ENCODE assay signal across 8 cellular contexts in genomic region chr20:62238569-62239277, GRCh38. TPM values are rescaled to one million over a fixed set of nuclear protein-coding genes. Genes with fewer than 3 reads are reported as not detected.
A peak's percentile ranks its signal among the peaks of the same experiment; 100 is the strongest.
DNase-seq lines count a peak whose midpoint lies in the region; ATAC-seq, FAIRE-seq and TF ChIP-seq lines count a peak whose summit lies in the region.

No MANE protein-coding gene starts in this region.

- peak overlapping the region; percentile 89 for H3K4me3 Mint-ChIP-seq in CD4-positive, alpha-beta T cell

- peak overlapping the region; percentile 95 for H3K27ac Mint-ChIP-seq in CD4-positive, alpha-beta T cell

- no peaks in the 10 kb centered on the region for H3K9me3 ChIP-seq in CD4-positive, alpha-beta T cell (ENCODE audit: control insufficient read depth, low read length)
- H3K9me3 ChIP-seq in GM12878 (replicated peaks; ENCODE audit: control insufficient read depth, insufficient read depth, low read length) (no peaks in the 10 kb centered on the region; the same call in 2 of the 3 replicates), HepG2 (ENCODE audit: low read length) (no peaks in the 10 kb centered on the region), upper lobe of right lung (no peaks in the 10 kb centered on the region)

- TF ChIP-seq RAD21 in GM12878 (IDR thresholded peaks at IDR 0.05; ENCODE audit: insufficient read depth, low read depth, low read length) = no peak
- no peak for TF ChIP-seq RAD21 in HepG2 (CRISPR knock-in tag; IDR thresholded peaks at IDR 0.05)

- TF ChIP-seq EP300 in GM12878 (IDR thresholded peaks at IDR 0.05; ENCODE audit: borderline replicate concordance in 1 of 2, control insufficient read depth in 1 of 2, low read depth in 2 of 2, low read length in 2 of 2) (no peak), HepG2 (IDR thresholded peaks at IDR 0.05; ENCODE audit: low read depth in 2 of 2, low read length in 2 of 2) (no peak), HepG2 (CRISPR knock-in tag; IDR thresholded peaks at IDR 0.05; ENCODE audit: borderline replicate concordance) (no peak)

- no peak for DNase-seq in CD4-positive, alpha-beta T cell
- no peak for DNase-seq in Jurkat, Clone E6-1 (ENCODE audit: low read depth, low spot score)
- DNase-seq in GM12878 (ENCODE audit: low read depth, low spot score) = no peak
- DNase-seq in HepG2 (ENCODE audit: low spot score) = no peak
- no peak for DNase-seq in upper lobe of right lung
- DNase-seq in NCI-H1694 (lab: John Stamatoyannopoulos, UW) = no peak

- H3K4me3 ChIP-seq in Jurkat, Clone E6-1 (ENCODE audit: low read length) = peak overlapping the region; percentile 71
- peak overlapping the region; percentile 84 for H3K4me3 ChIP-seq in GM12878
- peak overlapping the region; percentile 85 to 97 (median 86) for H3K4me3 ChIP-seq in HepG2 (replicated peaks in 1 of 3; ENCODE audit: insufficient read depth in 1 of 3, low read depth in 2 of 3, low read length in 3 of 3)
- H3K4me3 ChIP-seq in upper lobe of right lung = peak overlapping the region; percentile 78

- H3K36me3 Mint-ChIP-seq in CD4-positive, alpha-beta T cell (ENCODE audit: low read depth) = peaks cover 19% of the 10 kb centered on the region

- WGBS in GM12878 (ENCODE audit: insufficient coverage, insufficient replicate concordance, low lambda C conversion rate, missing lambda C conversion rate) = 1% methylated on average over 30 of the region's 70 CpGs
- under 1% methylated on average over 15 of the region's 70 CpGs for WGBS in HepG2 (ENCODE audit: low lambda C conversion rate)

- intact Hi-C loops in CD4-positive, alpha-beta T cell (cut with DNase I, micrococcal nuclease) = loop anchor here (2.0 to 5.0 kb wide), 6 partner anchors 56 to 979 kb away; partner anchors contain the start of genes ADRM1 (in 2 of the 2), CABLES2 (in 1 of the 2), LSM14B (in 1 of the 2) and MTG2 (in 1 of the 2)
- intact Hi-C loops in GM12878 (cut with micrococcal nuclease; ENCODE audit: unreplicated experiment) = no loop called here
- intact Hi-C loops in HepG2 (cut with micrococcal nuclease; ENCODE audit: unreplicated experiment) = loop anchor here (1.0 to 5.0 kb wide), 2 partner anchors 56 to 139 kb away; no protein-coding TSS in a partner anchor
- intact Hi-C loops in upper lobe of right lung (cut with DNase I) = no loop called here

- H3K4me1 Mint-ChIP-seq in CD4-positive, alpha-beta T cell (ENCODE audit: low read depth) = peaks cover 44% of the 10 kb centered on the region

- H3K27ac ChIP-seq in CD4-positive, alpha-beta T cell (ENCODE audit: low read depth, low read length) = no peak overlapping the region
- peak overlapping the region; percentile 59; the same call in 1 of the 2 replicates for H3K27ac ChIP-seq in GM12878 (ENCODE audit: control insufficient read depth, insufficient read depth)
- peak overlapping the region; percentile 60 for H3K27ac ChIP-seq in HepG2 (ENCODE audit: extremely low read length, insufficient read depth, low read length)
- H3K27ac ChIP-seq in upper lobe of right lung = peak overlapping the region; percentile 85

- H3K9ac ChIP-seq in GM12878 (ENCODE audit: control insufficient read depth, insufficient read depth, low read length) (peak overlapping the region; percentile 66), HepG2 (ENCODE audit: insufficient read depth, low read depth, low read length) (peak overlapping the region; percentile 90)

- H3K4me1 ChIP-seq in GM12878 (ENCODE audit: control insufficient read depth, insufficient read depth, low read length) (peaks cover 12% of the 10 kb centered on the region), HepG2 (ENCODE audit: insufficient read depth, low read length) (peaks cover 36% of the 10 kb centered on the region), upper lobe of right lung (peaks cover 21% of the 10 kb centered on the region)

- H4K20me1 ChIP-seq in GM12878 (ENCODE audit: control insufficient read depth, insufficient read depth) (no peaks in the 10 kb centered on the region; the same call in 1 of the 2 replicates), HepG2 (ENCODE audit: insufficient read depth, low read length) (peaks cover 42% of the 10 kb centered on the region)

- CTCF ChIA-PET in CD4-positive, alpha-beta T cell (lab: Charles Lee) = no interaction called here
- CTCF ChIA-PET in GM12878 (lab: Yijun Ruan, JAX) (no interaction called here), HepG2 (lab: Yijun Ruan, JAX; ENCODE audit: low intra/inter-chr PET ratio, low total read pairs) (no interaction called here)

- POLR2A ChIA-PET in CD4-positive, alpha-beta T cell (lab: Charles Lee) = interaction anchor here (1.2 to 1.8 kb wide), 4 partner anchors 56 to 173 kb away, joined by 4 to 8 read pairs (median 8); partner anchors contain the start of genes ADRM1, LSM14B, MTG2 and TAF4
- POLR2A ChIA-PET in GM12878 (lab: Charles Lee) = no interaction called here
- POLR2A ChIA-PET in HepG2 (lab: Yijun Ruan, JAX) = interaction anchor here (0.6 to 1.6 kb wide), 2 partner anchors 65 to 131 kb away, joined by 3 read pairs; no protein-coding TSS in a partner anchor

- H3K79me2 ChIP-seq in GM12878 (ENCODE audit: control insufficient read depth, insufficient read depth, low read length) = peaks cover 18% of the 10 kb centered on the region
- H3K79me2 ChIP-seq in HepG2 (ENCODE audit: insufficient read depth, low read length) = peaks cover 43% of the 10 kb centered on the region

- H3K27me3 ChIP-seq in CD4-positive, alpha-beta T cell (ENCODE audit: control insufficient read depth, insufficient read depth, low read length) = no peaks in the 10 kb centered on the region
- H3K27me3 ChIP-seq in GM12878 (replicated peaks in 1 of 2; ENCODE audit: control insufficient read depth in 2 of 2, insufficient read depth in 2 of 2, low read length in 1 of 2) = no peaks in the 10 kb centered on the region
- H3K27me3 ChIP-seq in HepG2 (ENCODE audit: control insufficient read depth in 1 of 2, insufficient read depth in 2 of 2, low read length in 2 of 2) = peaks cover 3 to 18% of the 10 kb centered on the region in 2 experiments; a peak in 3 of 5 replicates
- H3K27me3 ChIP-seq in upper lobe of right lung = no peaks in the 10 kb centered on the region

- BruUV-seq in GM12878 (replicated peaks; lab: Mats Ljungman, UMichigan) (no TSS peak), HepG2 (replicated peaks; lab: Mats Ljungman, UMichigan) (no TSS peak)

- TF ChIP-seq POLR2A in GM12878 (IDR thresholded peaks at IDR 0.05; ENCODE audit: low read depth, low read length) (peak; percentile 67; the same call in 1 of the 2 replicates), HepG2 (IDR thresholded peaks at IDR 0.05; ENCODE audit: insufficient read depth in 1 of 2, low read depth in 2 of 2, low read length in 2 of 2) (peak in 1 of 2 experiments; percentile 26; a peak in 1 of 4 replicates)

- H3K4me2 ChIP-seq in GM12878 (ENCODE audit: control insufficient read depth, insufficient read depth) (peak overlapping the region; percentile 61), HepG2 (ENCODE audit: low read depth, low read length) (peak overlapping the region; percentile 97)

- H3K36me3 ChIP-seq in GM12878 (ENCODE audit: control insufficient read depth in 2 of 2, insufficient read depth in 2 of 2, low read length in 1 of 2) (no peaks in the 10 kb centered on the region; a peak in 1 of 4 replicates), HepG2 (replicated peaks in 1 of 2; ENCODE audit: control insufficient read depth in 1 of 2, insufficient read depth in 2 of 2, low read length in 2 of 2) (peaks cover 11 to 20% of the 10 kb centered on the region in 2 experiments; a peak in 4 of 5 replicates), upper lobe of right lung (peaks cover 8% of the 10 kb centered on the region)

- ATAC-seq in CD4-positive, alpha-beta T cell (ENCODE audit: poor library complexity) = no peak
- peak; percentile 18 for ATAC-seq in GM21381 (IDR thresholded peaks at IDR 0.05; ENCODE audit: unreplicated experiment)
- peak; percentile 2; the same call in 2 of the 3 replicates for ATAC-seq in GM12878
- ATAC-seq in HepG2 = peak; percentile 4
- peak; percentile 0 for ATAC-seq in upper lobe of right lung
- ATAC-seq in HG03139 (IDR thresholded peaks at IDR 0.05; ENCODE audit: unreplicated experiment) = no peak

- FAIRE-seq in GM12878 (lab: Jason Lieb, UNC) = no peak
- FAIRE-seq in HepG2 (lab: Jason Lieb, UNC) = no peak

- in situ Hi-C loops in GM12878 (cut with MboI) = no loop called here
- in situ Hi-C loops in HepG2 (cut with HindIII; ENCODE audit: extremely low pct_ligation_motif_present, low pct_unique_long_range_greater_than_20kb) = no loop called here

- SMC1A ChIA-PET in GM12878 (lab: Charles Lee; ENCODE audit: uncharacterized antibody, unreplicated experiment) = no interaction called here

- no peak for TF ChIP-seq CTCF in CD4-positive, alpha-beta T cell (IDR thresholded peaks at IDR 0.05)
- TF ChIP-seq CTCF in GM12878 (IDR thresholded peaks at IDR 0.05 in 2 of 3, conservative IDR thresholded peaks at IDR 0.05 in 1 of 3; ENCODE audit: control insufficient read depth in 2 of 3, extremely low read depth in 1 of 3, insufficient read depth in 1 of 3, low read depth in 3 of 3, low read length in 3 of 3) = no peak
- TF ChIP-seq CTCF in HepG2 (CRISPR knock-in tag; IDR thresholded peaks at IDR 0.05) = no peak
- TF ChIP-seq CTCF in upper lobe of right lung (IDR thresholded peaks at IDR 0.05) = no peak

- H2AFZ ChIP-seq in GM12878 (ENCODE audit: control insufficient read depth, low read depth, low read length) (no peak overlapping the region; the same call in 1 of the 2 replicates), HepG2 (ENCODE audit: low read length) (no peak overlapping the region)

- H3K9me3 Mint-ChIP-seq in CD4-positive, alpha-beta T cell = no peaks in the 10 kb centered on the region

- RAD21 ChIA-PET in GM12878 (lab: Charles Lee; ENCODE audit: unreplicated experiment) = no interaction called here

- peaks cover 6% of the 10 kb centered on the region for H3K27me3 Mint-ChIP-seq in CD4-positive, alpha-beta T cell

RNA-seq across cellular contexts. Expression of gene OSBPL2, which starts 0.4 kb away (rescaled TPM):
- total RNA-seq in CD4-positive, alpha-beta T cell = 10 to 100 TPM; 52.8 to 54.4 TPM
- polyA plus RNA-seq in Jurkat, Clone E6-1 (2012; ENCODE audit: insufficient read depth, insufficient read length) = 18.9 TPM
- 105 and 133 TPM in 2 replicates for total RNA-seq in GM12878 (2013; cell fraction: nucleolus; rRNA removed)
- total RNA-seq in GM12878 (2014; rRNA removed) (16.3 and 17.4 TPM in 2 replicates), GM12878 (2014; rRNA removed; fragmentation: Illumina TruSeq; extraction: Trizol) (12.4 and 13.3 TPM in 2 replicates), GM12878 (2021) (22.3 and 24.1 TPM in 2 replicates), HepG2 (2016; rRNA removed; fragmentation: Illumina TruSeq; extraction: Trizol) (37.4 and 41.5 TPM in 2 replicates), upper lobe of right lung (52.3 TPM)
- polyA plus RNA-seq in GM12878 (2011; ENCODE audit: low read depth) = 14.8 TPM
- polyA plus RNA-seq in GM12878 (2011; rRNA removed) (10.9 and 15.8 TPM in 2 replicates), GM12878 (2014; fragmentation: Illumina TruSeq; extraction: Trizol) (15.0 and 16.4 TPM in 2 replicates), GM12878 (2014; fragmentation: Nextera tagmentation; extraction: Ambion mirVana) (1 to 10 TPM; 2.8 to 4.1 TPM), GM12878 (2014; rRNA removed) (12.7 and 14.4 TPM in 2 replicates), GM12878 (2016; fragmentation: Nextera tagmentation; extraction: Ambion mirVana) (10 to 100 TPM; 13.8 to 15.4 TPM), HepG2 (2011; rRNA removed) (18.5 and 20.5 TPM in 2 replicates)
- polyA plus RNA-seq in GM12878 (2011; cell fraction: cytosol; rRNA removed) = 12.0 and 14.6 TPM in 2 replicates
- polyA plus RNA-seq in GM12878 (2011; cell fraction: nucleus; rRNA removed) = 67.4 and 67.5 TPM in 2 replicates
- 20.8 and 23.0 TPM in 2 replicates for polyA plus RNA-seq in GM12878 (2012)
- polyA minus RNA-seq in GM12878 (2011; rRNA and poly(A)+ RNA removed) = 66.0 and 206 TPM in 2 replicates
- polyA minus RNA-seq in GM12878 (2011; cell fraction: cytosol; rRNA and poly(A)+ RNA removed) = 5.5 and 6.5 TPM in 2 replicates
- 27.1 and 49.9 TPM in 2 replicates for polyA minus RNA-seq in GM12878 (2011; cell fraction: nucleus; rRNA and poly(A)+ RNA removed)
- 19.3 and 19.7 TPM in 2 replicates for total RNA-seq in HepG2 (2016; cell fraction: cytosol; rRNA removed; fragmentation: Illumina TruSeq; extraction: Trizol; ENCODE audit: low read depth)
- total RNA-seq in HepG2 (2016; cell fraction: insoluble cytoplasmic fraction; rRNA removed; fragmentation: Illumina TruSeq; extraction: Trizol) = 37.3 and 39.8 TPM in 2 replicates
- 18.5 and 19.9 TPM in 2 replicates for total RNA-seq in HepG2 (2016; cell fraction: membrane; rRNA removed; fragmentation: Illumina TruSeq; extraction: Trizol)
- total RNA-seq in HepG2 (2016; cell fraction: nucleus; rRNA removed; fragmentation: Illumina TruSeq; extraction: Trizol) = 31.6 and 31.7 TPM in 2 replicates
- polyA plus RNA-seq in HepG2 (2011; cell fraction: cytosol; rRNA removed) = 11.8 and 12.2 TPM in 2 replicates
- polyA plus RNA-seq in HepG2 (2011; cell fraction: nucleus; rRNA removed) = 64.3 and 72.2 TPM in 2 replicates
- 29.8 and 30.8 TPM in 2 replicates for polyA plus RNA-seq in HepG2 (2012)
- polyA plus RNA-seq in HepG2 (2016; cell fraction: cytosol; fragmentation: Illumina TruSeq; extraction: Trizol; ENCODE audit: low read depth) = 3.5 and 4.8 TPM in 2 replicates
- 31.7 and 35.2 TPM in 2 replicates for polyA plus RNA-seq in HepG2 (2016; cell fraction: insoluble cytoplasmic fraction; fragmentation: Illumina TruSeq; extraction: Trizol; ENCODE audit: low read depth)
- 9.5 and 9.7 TPM in 2 replicates for polyA plus RNA-seq in HepG2 (2016; cell fraction: membrane; fragmentation: Illumina TruSeq; extraction: Trizol; ENCODE audit: low read depth)
- polyA plus RNA-seq in HepG2 (2016; cell fraction: nucleus; fragmentation: Illumina TruSeq; extraction: Trizol; ENCODE audit: insufficient read depth, low read depth) = 69.1 and 71.6 TPM in 2 replicates
- 28.3 and 39.1 TPM in 2 replicates for polyA minus RNA-seq in HepG2 (2011; rRNA and poly(A)+ RNA removed; ENCODE audit: low replicate concordance)
- 11.3 and 14.2 TPM in 2 replicates for polyA minus RNA-seq in HepG2 (2011; cell fraction: cytosol; rRNA and poly(A)+ RNA removed)
- polyA minus RNA-seq in HepG2 (2011; cell fraction: nucleus; rRNA and poly(A)+ RNA removed) = 62.2 and 69.3 TPM in 2 replicates

RNA-seq across cellular contexts. Expression of gene HRH3, which starts 18.6 kb away (rescaled TPM):
- not detected for total RNA-seq in CD4-positive, alpha-beta T cell
- polyA plus RNA-seq in Jurkat, Clone E6-1 (2012; ENCODE audit: insufficient read depth, insufficient read length) = not detected
- not detected in 2 replicates for total RNA-seq in GM12878 (2013; cell fraction: nucleolus; rRNA removed)
- not detected in 2 replicates for total RNA-seq in GM12878 (2014; rRNA removed)
- not detected in 2 replicates for total RNA-seq in GM12878 (2014; rRNA removed; fragmentation: Illumina TruSeq; extraction: Trizol)
- total RNA-seq in GM12878 (2021) = not detected in 2 replicates
- polyA plus RNA-seq in GM12878 (2011; ENCODE audit: low read depth) = not detected
- not detected in 2 replicates for polyA plus RNA-seq in GM12878 (2011; rRNA removed)
- not detected in 2 replicates for polyA plus RNA-seq in GM12878 (2011; cell fraction: cytosol; rRNA removed)
- not detected in 2 replicates for polyA plus RNA-seq in GM12878 (2011; cell fraction: nucleus; rRNA removed)
- polyA plus RNA-seq in GM12878 (2012) = 0.04 TPM in 1 of 2 replicates, not detected in the other
- polyA plus RNA-seq in GM12878 (2014; fragmentation: Illumina TruSeq; extraction: Trizol) = not detected in 2 replicates
- not detected for polyA plus RNA-seq in GM12878 (2014; fragmentation: Nextera tagmentation; extraction: Ambion mirVana)
- not detected in 2 replicates for polyA plus RNA-seq in GM12878 (2014; rRNA removed)
- not detected for polyA plus RNA-seq in GM12878 (2016; fragmentation: Nextera tagmentation; extraction: Ambion mirVana)
- not detected in 2 replicates for polyA minus RNA-seq in GM12878 (2011; rRNA and poly(A)+ RNA removed)
- polyA minus RNA-seq in GM12878 (2011; cell fraction: cytosol; rRNA and poly(A)+ RNA removed) = not detected in 2 replicates
- polyA minus RNA-seq in GM12878 (2011; cell fraction: nucleus; rRNA and poly(A)+ RNA removed) = not detected in 2 replicates
- 0.10 and 0.18 TPM in 2 replicates for total RNA-seq in HepG2 (2016; rRNA removed; fragmentation: Illumina TruSeq; extraction: Trizol)
- total RNA-seq in HepG2 (2016; cell fraction: cytosol; rRNA removed; fragmentation: Illumina TruSeq; extraction: Trizol; ENCODE audit: low read depth) = 0.10 TPM in 1 of 2 replicates, not detected in the other
- 0.06 TPM in 1 of 2 replicates, not detected in the other for total RNA-seq in HepG2 (2016; cell fraction: insoluble cytoplasmic fraction; rRNA removed; fragmentation: Illumina TruSeq; extraction: Trizol)
- total RNA-seq in HepG2 (2016; cell fraction: membrane; rRNA removed; fragmentation: Illumina TruSeq; extraction: Trizol) = 0.12 and 0.14 TPM in 2 replicates
- not detected in 2 replicates for total RNA-seq in HepG2 (2016; cell fraction: nucleus; rRNA removed; fragmentation: Illumina TruSeq; extraction: Trizol)
- not detected in 2 replicates for polyA plus RNA-seq in HepG2 (2011; rRNA removed)
- polyA plus RNA-seq in HepG2 (2011; cell fraction: cytosol; rRNA removed) = not detected in 2 replicates
- polyA plus RNA-seq in HepG2 (2011; cell fraction: nucleus; rRNA removed) = not detected in 2 replicates
- 0.08 TPM in 1 of 2 replicates, not detected in the other for polyA plus RNA-seq in HepG2 (2012)
- polyA plus RNA-seq in HepG2 (2016; cell fraction: cytosol; fragmentation: Illumina TruSeq; extraction: Trizol; ENCODE audit: low read depth) = 0.08 TPM in 1 of 2 replicates, not detected in the other
- 0.34 TPM in 1 of 2 replicates, not detected in the other for polyA plus RNA-seq in HepG2 (2016; cell fraction: insoluble cytoplasmic fraction; fragmentation: Illumina TruSeq; extraction: Trizol; ENCODE audit: low read depth)
- polyA plus RNA-seq in HepG2 (2016; cell fraction: membrane; fragmentation: Illumina TruSeq; extraction: Trizol; ENCODE audit: low read depth) = 0.17 TPM in 2 replicates
- not detected in 2 replicates for polyA plus RNA-seq in HepG2 (2016; cell fraction: nucleus; fragmentation: Illumina TruSeq; extraction: Trizol; ENCODE audit: insufficient read depth, low read depth)
- polyA minus RNA-seq in HepG2 (2011; rRNA and poly(A)+ RNA removed; ENCODE audit: low replicate concordance) = not detected in 2 replicates
- not detected in 2 replicates for polyA minus RNA-seq in HepG2 (2011; cell fraction: cytosol; rRNA and poly(A)+ RNA removed)
- not detected in 2 replicates for polyA minus RNA-seq in HepG2 (2011; cell fraction: nucleus; rRNA and poly(A)+ RNA removed)
- not detected for total RNA-seq in upper lobe of right lung

RNA-seq across cellular contexts. Expression of gene MTG2, which starts 55.9 kb away (rescaled TPM):
- total RNA-seq in CD4-positive, alpha-beta T cell = 1 to 10 TPM; 9.5 to 9.9 TPM
- 31.2 TPM for polyA plus RNA-seq in Jurkat, Clone E6-1 (2012; ENCODE audit: insufficient read depth, insufficient read length)
- 48.5 and 51.0 TPM in 2 replicates for total RNA-seq in GM12878 (2013; cell fraction: nucleolus; rRNA removed)
- total RNA-seq in GM12878 (2014; rRNA removed) (40.9 and 44.1 TPM in 2 replicates), GM12878 (2014; rRNA removed; fragmentation: Illumina TruSeq; extraction: Trizol) (19.3 and 28.5 TPM in 2 replicates), GM12878 (2021) (40.4 and 52.4 TPM in 2 replicates), HepG2 (2016; rRNA removed; fragmentation: Illumina TruSeq; extraction: Trizol) (31.3 and 37.8 TPM in 2 replicates), upper lobe of right lung (26.5 TPM)
- polyA plus RNA-seq in GM12878 (2011; ENCODE audit: low read depth) = 12.8 TPM
- polyA plus RNA-seq in GM12878 (2011; rRNA removed) (22.2 and 32.9 TPM in 2 replicates), GM12878 (2014; fragmentation: Illumina TruSeq; extraction: Trizol) (10.4 and 31.4 TPM in 2 replicates), GM12878 (2014; fragmentation: Nextera tagmentation; extraction: Ambion mirVana) (1 to 10 TPM; 6.2 to 7.3 TPM), GM12878 (2014; rRNA removed) (44.5 and 45.2 TPM in 2 replicates), GM12878 (2016; fragmentation: Nextera tagmentation; extraction: Ambion mirVana) (10 to 100 TPM; 35.8 to 38.6 TPM), HepG2 (2011; rRNA removed) (20.4 and 22.5 TPM in 2 replicates)
- polyA plus RNA-seq in GM12878 (2011; cell fraction: cytosol; rRNA removed) = 44.6 and 54.2 TPM in 2 replicates
- 23.9 and 38.8 TPM in 2 replicates for polyA plus RNA-seq in GM12878 (2011; cell fraction: nucleus; rRNA removed)
- polyA plus RNA-seq in GM12878 (2012) = 18.6 and 25.9 TPM in 2 replicates
- 15.4 and 31.5 TPM in 2 replicates for polyA minus RNA-seq in GM12878 (2011; rRNA and poly(A)+ RNA removed)
- polyA minus RNA-seq in GM12878 (2011; cell fraction: cytosol; rRNA and poly(A)+ RNA removed) = 6.9 and 9.5 TPM in 2 replicates
- polyA minus RNA-seq in GM12878 (2011; cell fraction: nucleus; rRNA and poly(A)+ RNA removed) = 8.2 and 26.7 TPM in 2 replicates
- total RNA-seq in HepG2 (2016; cell fraction: cytosol; rRNA removed; fragmentation: Illumina TruSeq; extraction: Trizol; ENCODE audit: low read depth) = 14.9 and 15.3 TPM in 2 replicates
- total RNA-seq in HepG2 (2016; cell fraction: insoluble cytoplasmic fraction; rRNA removed; fragmentation: Illumina TruSeq; extraction: Trizol) = 30.0 and 35.2 TPM in 2 replicates
- 20.4 and 23.8 TPM in 2 replicates for total RNA-seq in HepG2 (2016; cell fraction: membrane; rRNA removed; fragmentation: Illumina TruSeq; extraction: Trizol)
- 23.8 and 28.4 TPM in 2 replicates for total RNA-seq in HepG2 (2016; cell fraction: nucleus; rRNA removed; fragmentation: Illumina TruSeq; extraction: Trizol)
- 19.5 and 23.4 TPM in 2 replicates for polyA plus RNA-seq in HepG2 (2011; cell fraction: cytosol; rRNA removed)
- 31.1 and 31.2 TPM in 2 replicates for polyA plus RNA-seq in HepG2 (2011; cell fraction: nucleus; rRNA removed)
- polyA plus RNA-seq in HepG2 (2012) = 21.4 and 26.9 TPM in 2 replicates
- polyA plus RNA-seq in HepG2 (2016; cell fraction: cytosol; fragmentation: Illumina TruSeq; extraction: Trizol; ENCODE audit: low read depth) = 13.5 and 13.6 TPM in 2 replicates
- 33.7 and 36.3 TPM in 2 replicates for polyA plus RNA-seq in HepG2 (2016; cell fraction: insoluble cytoplasmic fraction; fragmentation: Illumina TruSeq; extraction: Trizol; ENCODE audit: low read depth)
- 18.0 and 19.8 TPM in 2 replicates for polyA plus RNA-seq in HepG2 (2016; cell fraction: membrane; fragmentation: Illumina TruSeq; extraction: Trizol; ENCODE audit: low read depth)
- polyA plus RNA-seq in HepG2 (2016; cell fraction: nucleus; fragmentation: Illumina TruSeq; extraction: Trizol; ENCODE audit: insufficient read depth, low read depth) = 87.6 and 92.7 TPM in 2 replicates
- polyA minus RNA-seq in HepG2 (2011; rRNA and poly(A)+ RNA removed; ENCODE audit: low replicate concordance) = 27.2 and 36.2 TPM in 2 replicates
- polyA minus RNA-seq in HepG2 (2011; cell fraction: cytosol; rRNA and poly(A)+ RNA removed) = 13.0 and 15.4 TPM in 2 replicates
- polyA minus RNA-seq in HepG2 (2011; cell fraction: nucleus; rRNA and poly(A)+ RNA removed) = 16.7 and 20.9 TPM in 2 replicates

Comparison
In these comparisons a context has a peak if more than half of its experiments do, and no peak if none do; other contexts are left out.
1. ATAC-seq: peak in GM21381 (single experiment), GM12878 (single experiment), HepG2 (single experiment) and upper lobe of right lung (single experiment); none in CD4-positive, alpha-beta T cell (single experiment) and HG03139 (single experiment).
2. intact Hi-C loops: an anchor here in CD4-positive, alpha-beta T cell (2.0 to 5.0 kb wide) and HepG2 (1.0 to 5.0 kb wide); none called in GM12878 and upper lobe of right lung.
3. Peak in every context shown above with its lines, with median percentiles within 50 percentile points of each other: H3K4me3 ChIP-seq.